ENCODE assay signal across 18 cellular contexts in genomic region chr2:24105816-24106215, GRCh38. TPM values are rescaled to one million over a fixed set of nuclear protein-coding genes. Genes with fewer than 3 reads are reported as not detected.
"Had no signal": no experiment of that assay in that cellular context is flagged by ENCODE, and none has a peak within 500 bp of the region (broad histone marks: within the 10 kb centered on the region; RNA-seq: fewer than 3 reads in every experiment).

No MANE protein-coding gene starts in this region.

- H3K4me1 ChIP-seq: breast epithelium, esophagus muscularis mucosa, psoas muscle had no signal

- DNase-seq: activated CD4-positive, alpha-beta T cell treated with anti-CD3 and anti-CD28 coated beads for 1 hour; activated CD4-positive, alpha-beta T cell treated with anti-CD3 and anti-CD28 coated beads, Interleukin-2, amount 50 U/mL, for 48 hours; activated CD8-positive, alpha-beta memory T cell treated with anti-CD3 and anti-CD28 coated beads, Interleukin-2, amount 10 ng/mL, durations not matched to agents 7 days and 5 days; activated effector memory CD4-positive, alpha-beta T cell treated with anti-CD3 and anti-CD28 coated beads, Interleukin-2, amount 50 U/mL, for 16 hours; activated T-cell treated with anti-CD3 and anti-CD28 coated beads, Interleukin-2, amount 50 U/mL, for 4 hours; aorta; left ventricle myocardium superior; nephron progenitor cell; psoas muscle; stimulated activated CD4-positive, alpha-beta T cell treated with anti-CD3 and anti-CD28 coated beads, Interleukin-4, amount 100 ng/mL, for 1 hour; stimulated activated CD8-positive, alpha-beta memory T cell treated with anti-CD3 and anti-CD28 coated beads, Interleukin-4, amount 100 ng/mL, for 48 hours; stimulated activated naive CD8-positive, alpha-beta T cell treated with anti-CD3 and anti-CD28 coated beads, Interleukin-15, Interleukin-2, amounts not matched to agents 100 U/mL and 50 U/mL, for 24 hours; T-helper 9 cell; upper lobe of left lung had no signal

- H3K36me3 ChIP-seq: breast epithelium had no signal

- H3K9me3 ChIP-seq: breast epithelium, esophagus muscularis mucosa, psoas muscle, upper lobe of left lung had no signal

- ATAC-seq: activated CD8-positive, alpha-beta memory T cell treated with anti-CD3 and anti-CD28 coated beads, Interleukin-2, amount 10 ng/mL, durations not matched to agents 7 days and 5 days; activated T-cell treated with anti-CD3 and anti-CD28 coated beads, Interleukin-2, amount 50 U/mL, for 4 hours; left ventricle myocardium superior; psoas muscle; stimulated activated naive CD8-positive, alpha-beta T cell treated with anti-CD3 and anti-CD28 coated beads, Interleukin-15, Interleukin-2, amounts not matched to agents 100 U/mL and 50 U/mL, for 24 hours had no signal

- H3K27ac ChIP-seq: breast epithelium, esophagus muscularis mucosa, psoas muscle, upper lobe of left lung had no signal

- FAIRE-seq: endometrium had no signal

- H3K27me3 ChIP-seq: breast epithelium, esophagus muscularis mucosa, upper lobe of left lung had no signal

- H3K4me3 ChIP-seq: breast epithelium, esophagus muscularis mucosa, psoas muscle, upper lobe of left lung had no signal

RNA-seq across cellular contexts. Expression of gene PFN4, which starts 17.3 kb away (rescaled TPM):
- total RNA-seq: activated CD8-positive, alpha-beta memory T cell treated with anti-CD3 and anti-CD28 coated beads, Interleukin-2, amount 10 ng/mL, durations not matched to agents 7 days and 5 days; activated T-cell treated with anti-CD3 and anti-CD28 coated beads, Interleukin-2, amount 50 U/mL, for 4 hours; mesenteric fat pad had no signal
